Comparison of ENCODE assay signal across 12 cellular contexts in genomic region chr1:210464519-210465039, GRCh38.
DNase-seq lines count a peak whose midpoint lies in the region; ATAC-seq, FAIRE-seq and TF ChIP-seq lines count a peak whose summit lies in the region.
"Had no signal": no experiment of that assay in that cellular context is flagged by ENCODE, and none has a peak within 500 bp of the region (broad histone marks: within the 10 kb centered on the region; RNA-seq: fewer than 3 reads in every experiment).

No MANE protein-coding gene starts in this region.

- no peaks in the 10 kb centered on the region for H3K4me1 ChIP-seq in K562 (replicated peaks in 1 of 2; ENCODE audit: control insufficient read depth in 2 of 2, insufficient read depth in 2 of 2, low read length in 2 of 2)

- no peaks in the 10 kb centered on the region for H3K4me1 Mint-ChIP-seq in CD4-positive, alpha-beta T cell (ENCODE audit: low read depth)
- H3K4me1 Mint-ChIP-seq: stimulated activated naive B cell treated with anti-CD40 and anti-IgM and Interleukin-4, amounts not matched to agents 10 μg/mL and 1 μg/mL and 100 μg/mL, for 72 hours had no signal

- CTCF ChIA-PET in K562 (lab: Yijun Ruan, JAX; ENCODE audit: low intra/inter-chr PET ratio): no interaction called here
- CTCF ChIA-PET in CD4-positive, alpha-beta T cell (lab: Charles Lee): no interaction called here

- no peaks in the 10 kb centered on the region for H3K27me3 Mint-ChIP-seq in CD4-positive, alpha-beta T cell
- H3K27me3 Mint-ChIP-seq: stimulated activated naive B cell treated with anti-CD40 and anti-IgM and Interleukin-4, amounts not matched to agents 10 μg/mL and 1 μg/mL and 100 μg/mL, for 72 hours had no signal

- TF ChIP-seq POLR2A in K562 (conservative IDR thresholded peaks at IDR 0.05): no peak

- no peak for FAIRE-seq in K562 (lab: Jason Lieb, UNC)

- POLR2A ChIA-PET in K562 (lab: Yijun Ruan, JAX): no interaction called here
- POLR2A ChIA-PET in CD4-positive, alpha-beta T cell (lab: Charles Lee): no interaction called here

- in situ Hi-C loops in K562 (cut with MboI): no loop called here

- H3K36me3 ChIP-seq in K562 (ENCODE audit: control insufficient read depth, insufficient read depth, low read length): no peaks in the 10 kb centered on the region

- TF ChIP-seq EP300 in K562 (IDR thresholded peaks at IDR 0.05; ENCODE audit: low read length): no peak

- H3K27me3 ChIP-seq in K562 (ENCODE audit: control insufficient read depth in 2 of 2, insufficient read depth in 2 of 2, low read length in 2 of 2): 0 out of 5 replicates have a peak, but pooled peaks cover 0 to 4% of the 10 kb centered on the region in 2 experiments
- H3K27me3 ChIP-seq in CD4-positive, alpha-beta T cell (ENCODE audit: control insufficient read depth, insufficient read depth, low read length): no peaks in the 10 kb centered on the region

- 2% methylated on average over 11 of the region's 11 CpGs for WGBS in K562 (ENCODE audit: insufficient coverage, low coverage, missing lambda C conversion rate)

- no peak overlapping the region for H3K4me2 ChIP-seq in K562 (ENCODE audit: insufficient read depth, low read length)

- H3K36me3 Mint-ChIP-seq in CD4-positive, alpha-beta T cell (ENCODE audit: low read depth): no peaks in the 10 kb centered on the region
- H3K36me3 Mint-ChIP-seq: stimulated activated naive B cell treated with anti-CD40 and anti-IgM and Interleukin-4, amounts not matched to agents 10 μg/mL and 1 μg/mL and 100 μg/mL, for 72 hours had no signal

- no peak; the same call in 2 of the 3 replicates for ATAC-seq in K562
- ATAC-seq in HG03196 (IDR thresholded peaks at IDR 0.05; ENCODE audit: unreplicated experiment): no peak
- no peak for ATAC-seq in HG02642 (IDR thresholded peaks at IDR 0.05; ENCODE audit: poor library complexity, unreplicated experiment)
- ATAC-seq in CD4-positive, alpha-beta T cell (ENCODE audit: poor library complexity): no peak
- ATAC-seq: right cardiac atrium; stimulated activated naive B cell treated with anti-CD40 and anti-IgM and Interleukin-4, amounts not matched to agents 10 μg/mL and 1 μg/mL and 100 μg/mL, for 72 hours had no signal

- H3K9ac ChIP-seq in K562 (ENCODE audit: insufficient read depth in 1 of 2, low read depth in 2 of 2, low read length in 2 of 2): no peak overlapping the region

- DNase-seq in A172 (ENCODE audit: low spot score) (peak; percentile 98), ELR (ENCODE audit: low read depth) (peak; percentile 59), NCI-H2196 (lab: John Stamatoyannopoulos, UW; ENCODE audit: unreplicated experiment) (peak; percentile 91), K562 (ENCODE audit: extremely low read depth in 1 of 4, low spot score in 3 of 4) (no peak), cerebellar nuclear complex (lab: John Stamatoyannopoulos, UW) (no peak)
- no peak for DNase-seq in CD4-positive, alpha-beta T cell
- DNase-seq: activated CD4-positive, CD25-positive, alpha-beta regulatory T cell treated with anti-CD3 and anti-CD28 coated beads, Interleukin-2, amount 50 U/mL, for 72 hours; NCI-H524; stimulated activated naive B cell treated with anti-CD40 and anti-IgM and Interleukin-4, amounts not matched to agents 10 μg/mL and 1 μg/mL and 100 μg/mL, for 72 hours had no signal

- H3K9me1 ChIP-seq in K562 (ENCODE audit: control insufficient read depth, insufficient read depth, low read length): no peaks in the 10 kb centered on the region

- H3K9me3 Mint-ChIP-seq in CD4-positive, alpha-beta T cell: no peaks in the 10 kb centered on the region
- H3K9me3 Mint-ChIP-seq: stimulated activated naive B cell treated with anti-CD40 and anti-IgM and Interleukin-4, amounts not matched to agents 10 μg/mL and 1 μg/mL and 100 μg/mL, for 72 hours had no signal

- H3K79me2 ChIP-seq in K562 (ENCODE audit: control insufficient read depth, insufficient read depth, low read length): no peaks in the 10 kb centered on the region

- intact Hi-C loops in K562 (cut with micrococcal nuclease): no loop called here
- intact Hi-C loops in CD4-positive, alpha-beta T cell (cut with DNase I, micrococcal nuclease): no loop called here

- no peak overlapping the region for H3K27ac ChIP-seq in K562 (ENCODE audit: extremely low read depth, low read depth, low read length)
- H3K27ac ChIP-seq in CD4-positive, alpha-beta T cell (ENCODE audit: low read depth, low read length): no peak overlapping the region

- H3K4me3 Mint-ChIP-seq in CD4-positive, alpha-beta T cell: no peak overlapping the region
- H3K4me3 Mint-ChIP-seq: stimulated activated naive B cell treated with anti-CD40 and anti-IgM and Interleukin-4, amounts not matched to agents 10 μg/mL and 1 μg/mL and 100 μg/mL, for 72 hours had no signal

- BruUV-seq in K562 (replicated peaks; lab: Mats Ljungman, UMichigan): no TSS peak

- no peak overlapping the region for H3K4me3 ChIP-seq in K562

- no peak overlapping the region for H2AFZ ChIP-seq in K562 (ENCODE audit: low read depth, low read length)

- H4K20me1 ChIP-seq in K562 (replicated peaks; ENCODE audit: control insufficient read depth, insufficient read depth, low read length): no peaks in the 10 kb centered on the region

- H3K27ac Mint-ChIP-seq in CD4-positive, alpha-beta T cell: no peak overlapping the region
- H3K27ac Mint-ChIP-seq: stimulated activated naive B cell treated with anti-CD40 and anti-IgM and Interleukin-4, amounts not matched to agents 10 μg/mL and 1 μg/mL and 100 μg/mL, for 72 hours had no signal

- no peaks in the 10 kb centered on the region for H3K9me3 ChIP-seq in K562 (replicated peaks; ENCODE audit: control insufficient read depth, insufficient read depth, low read depth, low read length)
- no peaks in the 10 kb centered on the region for H3K9me3 ChIP-seq in CD4-positive, alpha-beta T cell (ENCODE audit: control insufficient read depth, low read length)

- no peak for TF ChIP-seq CTCF in K562 (IDR thresholded peaks at IDR 0.05 in 2 of 3, conservative IDR thresholded peaks at IDR 0.05 in 1 of 3; ENCODE audit: insufficient read depth in 2 of 3, low read depth in 1 of 3, low read length in 3 of 3)
- TF ChIP-seq CTCF in CD4-positive, alpha-beta T cell (IDR thresholded peaks at IDR 0.05): no peak

- TF ChIP-seq RAD21 in K562 (CRISPR knock-in tag; conservative IDR thresholded peaks at IDR 0.05 in 1 of 2, IDR thresholded peaks at IDR 0.05 in 1 of 2): no peak

TF ChIP-seq in K562, 482 proteins besides CTCF, POLR2A, EP300 and RAD21:
- no peak for TF ChIP-seq ETV1 (tag; conservative IDR thresholded peaks at IDR 0.05; ENCODE audit: low read depth)
- TF ChIP-seq NRF1 (conservative IDR thresholded peaks at IDR 0.05 in 1 of 2, IDR thresholded peaks at IDR 0.05 in 1 of 2): peak; percentile 75 to 80

Comparison
In these comparisons a context has a peak if more than half of its experiments do, and no peak if none do; other contexts are left out.
1. DNase-seq: peak in A172 (single experiment), ELR (single experiment) and NCI-H2196 (single experiment); none in K562 (0 of 4), cerebellar nuclear complex (0 of 2) and CD4-positive, alpha-beta T cell (0 of 10).